Comparison of ENCODE assay signal across 1 cellular context in the genomic region with DNA sequence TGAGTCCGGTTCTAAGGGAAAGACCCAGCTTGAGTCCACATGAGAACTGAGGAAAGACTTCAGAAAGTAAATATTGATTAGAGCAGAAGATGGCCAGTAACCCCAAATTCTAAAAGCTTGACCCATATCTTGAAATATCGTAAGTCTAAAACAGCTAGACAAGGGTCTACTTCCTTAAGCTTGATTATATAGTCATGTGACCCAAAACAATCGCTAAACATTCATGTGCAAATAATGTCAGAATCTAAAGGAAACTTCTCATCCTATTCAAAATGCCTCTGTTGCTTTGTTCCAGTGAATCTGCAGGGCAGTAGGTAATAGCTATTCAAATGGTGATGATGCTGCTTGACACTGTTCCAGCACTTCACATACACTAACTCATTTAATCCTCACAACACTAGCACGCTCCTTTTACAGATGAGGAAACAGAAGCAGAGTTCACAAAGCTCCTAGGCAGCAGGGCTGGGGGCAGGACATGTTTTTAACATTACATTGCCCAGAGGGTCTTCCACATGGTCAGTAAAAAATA.
TF ChIP-seq lines count a peak whose summit lies in the region.

No MANE protein-coding gene starts in this region.

TF ChIP-seq in endothelial cell of umbilical vein, 7 proteins besides CTCF, POLR2A, EP300 and RAD21:
- TF ChIP-seq JUN (IDR thresholded peaks at IDR 0.05; ENCODE audit: borderline replicate concordance, insufficient read depth, insufficient read length, low read depth) (no peak), FOS (IDR thresholded peaks at IDR 0.05; ENCODE audit: borderline replicate concordance, insufficient read depth, low read length) (no peak), MYC (IDR thresholded peaks at IDR 0.05; ENCODE audit: low read depth, low read length) (no peak), EZH2 (IDR thresholded peaks at IDR 0.05; ENCODE audit: borderline replicate concordance, low read depth, low read length, severe bottlenecking) (no peak), GATA2 (IDR thresholded peaks at IDR 0.05; ENCODE audit: insufficient read depth, insufficient read length, low read depth, low read length) (no peak), POLR2AphosphoS5 (IDR thresholded peaks at IDR 0.05; ENCODE audit: insufficient read depth, low read depth, low read length) (no peak)
- TF ChIP-seq, protein P1, sequence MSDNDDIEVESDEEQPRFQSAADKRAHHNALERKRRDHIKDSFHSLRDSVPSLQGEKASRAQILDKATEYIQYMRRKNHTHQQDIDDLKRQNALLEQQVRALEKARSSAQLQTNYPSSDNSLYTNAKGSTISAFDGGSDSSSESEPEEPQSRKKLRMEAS (IDR thresholded peaks at IDR 0.05; ENCODE audit: insufficient read depth, insufficient read length) = no peak
